In genomic region chr16:88355093-88355388, GRCh38 we compare ENCODE assay signal across 31 cellular contexts.
"Had no signal": no experiment of that assay in that cellular context is flagged by ENCODE, and none has a peak within 500 bp of the region (broad histone marks: within the 10 kb centered on the region; RNA-seq: fewer than 3 reads in every experiment).

No MANE protein-coding gene starts in this region.

- H3K4me1 Mint-ChIP-seq: activated CD4-positive, alpha-beta memory T cell treated with anti-CD3 and anti-CD28 coated beads, Interleukin-2, amount 10 ng/mL, durations not matched to agents 7 days and 5 days; activated CD4-positive, alpha-beta T cell treated with anti-CD3 and anti-CD28 coated beads, Interleukin-2, amount 10 ng/mL, durations not matched to agents 7 days and 5 days; activated naive CD4-positive, alpha-beta T cell treated with anti-CD3 and anti-CD28 coated beads, Interleukin-2, amount 10 ng/mL, durations not matched to agents 7 days and 5 days; activated naive CD8-positive, alpha-beta T cell treated with anti-CD3 and anti-CD28 coated beads, Interleukin-2, amount 10 ng/mL, durations not matched to agents 7 days and 5 days; brain; central memory CD8-positive, alpha-beta T cell had no signal

- H3K27me3 ChIP-seq: ascending aorta, breast epithelium, cardiac muscle cell, esophagus muscularis mucosa, foreskin keratinocyte, gastrocnemius medialis had no signal

- FAIRE-seq: colon had no signal

- H3K36me3 Mint-ChIP-seq: activated naive CD4-positive, alpha-beta T cell treated with anti-CD3 and anti-CD28 coated beads, Interleukin-2, amount 10 ng/mL, durations not matched to agents 7 days and 5 days; activated naive CD4-positive, alpha-beta T cell treated with anti-CD3 and anti-CD28 coated beads, Interleukin-2, amount 50 U/mL, for 72 hours; activated naive CD8-positive, alpha-beta T cell treated with anti-CD3 and anti-CD28 coated beads, Interleukin-2, amount 10 ng/mL, durations not matched to agents 7 days and 5 days; brain; WTC11 had no signal

- H3K27ac ChIP-seq: ascending aorta, breast epithelium, cardiac muscle cell, esophagus muscularis mucosa, foreskin keratinocyte, gastrocnemius medialis, heart right ventricle had no signal

- H3K27ac Mint-ChIP-seq: activated CD4-positive, alpha-beta memory T cell treated with anti-CD3 and anti-CD28 coated beads, Interleukin-2, amount 10 ng/mL, durations not matched to agents 7 days and 5 days; activated CD4-positive, alpha-beta T cell treated with anti-CD3 and anti-CD28 coated beads, Interleukin-2, amount 10 ng/mL, durations not matched to agents 7 days and 5 days; activated naive CD4-positive, alpha-beta T cell treated with anti-CD3 and anti-CD28 coated beads, Interleukin-2, amount 10 ng/mL, durations not matched to agents 7 days and 5 days; activated naive CD4-positive, alpha-beta T cell treated with anti-CD3 and anti-CD28 coated beads, Interleukin-2, amount 50 U/mL, for 72 hours; activated naive CD8-positive, alpha-beta T cell treated with anti-CD3 and anti-CD28 coated beads, Interleukin-2, amount 10 ng/mL, durations not matched to agents 7 days and 5 days; activated T-cell treated with anti-CD3 and anti-CD28 coated beads, Interleukin-2, amount 50 U/mL, for 24 hours; activated T-cell treated with anti-CD3 and anti-CD28 coated beads, Interleukin-2, amount 50 U/mL, for 72 hours; effector memory CD8-positive, alpha-beta T cell; WTC11 had no signal

- H3K4me1 ChIP-seq: ascending aorta, esophagus muscularis mucosa, foreskin keratinocyte, gastrocnemius medialis, heart right ventricle had no signal

- H3K4me3 Mint-ChIP-seq: activated CD4-positive, alpha-beta memory T cell treated with anti-CD3 and anti-CD28 coated beads, Interleukin-2, amount 10 ng/mL, durations not matched to agents 7 days and 5 days; activated CD4-positive, alpha-beta T cell treated with anti-CD3 and anti-CD28 coated beads, Interleukin-2, amount 10 ng/mL, durations not matched to agents 7 days and 5 days; activated naive CD4-positive, alpha-beta T cell treated with anti-CD3 and anti-CD28 coated beads, Interleukin-2, amount 10 ng/mL, durations not matched to agents 7 days and 5 days; activated naive CD8-positive, alpha-beta T cell treated with anti-CD3 and anti-CD28 coated beads, Interleukin-2, amount 10 ng/mL, durations not matched to agents 7 days and 5 days; activated T-cell treated with anti-CD3 and anti-CD28 coated beads, Interleukin-2, amount 50 U/mL, for 24 hours; activated T-cell treated with anti-CD3 and anti-CD28 coated beads, Interleukin-2, amount 50 U/mL, for 72 hours; brain; central memory CD8-positive, alpha-beta T cell; effector memory CD8-positive, alpha-beta T cell; WTC11 had no signal

- ATAC-seq: activated naive CD4-positive, alpha-beta T cell treated with anti-CD3 and anti-CD28 coated beads, Interleukin-2, amount 50 U/mL, for 72 hours; activated T-cell treated with anti-CD3 and anti-CD28 coated beads, Interleukin-2, amount 50 U/mL, for 72 hours; effector memory CD8-positive, alpha-beta T cell; foreskin keratinocyte; gastrocnemius medialis; heart right ventricle had no signal

- H3K9me3 Mint-ChIP-seq: activated CD4-positive, alpha-beta memory T cell treated with anti-CD3 and anti-CD28 coated beads, Interleukin-2, amount 10 ng/mL, durations not matched to agents 7 days and 5 days; activated CD4-positive, alpha-beta T cell treated with anti-CD3 and anti-CD28 coated beads, Interleukin-2, amount 10 ng/mL, durations not matched to agents 7 days and 5 days; activated naive CD4-positive, alpha-beta T cell treated with anti-CD3 and anti-CD28 coated beads, Interleukin-2, amount 10 ng/mL, durations not matched to agents 7 days and 5 days; activated naive CD4-positive, alpha-beta T cell treated with anti-CD3 and anti-CD28 coated beads, Interleukin-2, amount 50 U/mL, for 72 hours; activated naive CD8-positive, alpha-beta T cell treated with anti-CD3 and anti-CD28 coated beads, Interleukin-2, amount 10 ng/mL, durations not matched to agents 7 days and 5 days; activated T-cell treated with anti-CD3 and anti-CD28 coated beads, Interleukin-2, amount 50 U/mL, for 24 hours; activated T-cell treated with anti-CD3 and anti-CD28 coated beads, Interleukin-2, amount 50 U/mL, for 72 hours; central memory CD8-positive, alpha-beta T cell; effector memory CD8-positive, alpha-beta T cell had no signal

- H3K9me3 ChIP-seq: ascending aorta, breast epithelium, esophagus muscularis mucosa, gastrocnemius medialis, heart right ventricle had no signal

- H3K4me3 ChIP-seq: ascending aorta, breast epithelium, cardiac muscle cell, esophagus muscularis mucosa, gastrocnemius medialis, heart right ventricle had no signal

- DNase-seq: activated CD4-positive, alpha-beta memory T cell treated with anti-CD3 and anti-CD28 coated beads, Interleukin-2, amount 10 ng/mL, durations not matched to agents 7 days and 5 days; activated CD4-positive, alpha-beta T cell treated with anti-CD3 and anti-CD28 coated beads for 1 hour; activated CD4-positive, alpha-beta T cell treated with anti-CD3 and anti-CD28 coated beads for 4 hours; activated CD4-positive, alpha-beta T cell treated with anti-CD3 and anti-CD28 coated beads, Interleukin-2, amount 10 ng/mL, durations not matched to agents 7 days and 5 days; activated CD4-positive, alpha-beta T cell treated with anti-CD3 and anti-CD28 coated beads, Interleukin-2, amount 50 U/mL, for 4 hours; activated CD8-positive, alpha-beta memory T cell treated with anti-CD3 and anti-CD28 coated beads, Interleukin-2, amount 50 U/mL, for 48 hours; activated gamma-delta T cell; activated naive CD4-positive, alpha-beta T cell; activated naive CD4-positive, alpha-beta T cell treated with anti-CD3 and anti-CD28 coated beads, Interleukin-2, amount 10 ng/mL, durations not matched to agents 7 days and 5 days; activated naive CD8-positive, alpha-beta T cell treated with anti-CD3 and anti-CD28 coated beads, Interleukin-2, amount 10 ng/mL, durations not matched to agents 7 days and 5 days; activated T-cell treated with anti-CD3 and anti-CD28 coated beads for 4 hours; activated T-cell treated with anti-CD3 and anti-CD28 coated beads, Interleukin-2, amount 50 U/mL, for 24 hours; activated T-cell treated with anti-CD3 and anti-CD28 coated beads, Interleukin-2, amount 50 U/mL, for 72 hours; cortex of kidney; dermis blood vessel endothelial cell; effector CD4-positive, alpha-beta T cell; effector memory CD8-positive, alpha-beta T cell; erythroblast; foreskin keratinocyte; gastrocnemius medialis; heart right ventricle; T-helper 2 cell had no signal

- H3K27me3 Mint-ChIP-seq: activated CD4-positive, alpha-beta memory T cell treated with anti-CD3 and anti-CD28 coated beads, Interleukin-2, amount 10 ng/mL, durations not matched to agents 7 days and 5 days; activated CD4-positive, alpha-beta T cell treated with anti-CD3 and anti-CD28 coated beads, Interleukin-2, amount 10 ng/mL, durations not matched to agents 7 days and 5 days; activated naive CD4-positive, alpha-beta T cell treated with anti-CD3 and anti-CD28 coated beads, Interleukin-2, amount 10 ng/mL, durations not matched to agents 7 days and 5 days; activated naive CD8-positive, alpha-beta T cell treated with anti-CD3 and anti-CD28 coated beads, Interleukin-2, amount 10 ng/mL, durations not matched to agents 7 days and 5 days; activated T-cell treated with anti-CD3 and anti-CD28 coated beads, Interleukin-2, amount 50 U/mL, for 24 hours had no signal

- H3K36me3 ChIP-seq: ascending aorta, breast epithelium, cardiac muscle cell, esophagus muscularis mucosa, gastrocnemius medialis, heart right ventricle had no signal
